In genomic region chr1:21283524-21283923, GRCh38 we compare ENCODE assay signal across 20 cellular contexts.
"Had no signal": no experiment of that assay in that cellular context is flagged by ENCODE, and none has a peak within 500 bp of the region (broad histone marks: within the 10 kb centered on the region; RNA-seq: fewer than 3 reads in every experiment).

No MANE protein-coding gene starts in this region.

- DNase-seq: activated CD4-positive, alpha-beta memory T cell treated with anti-CD3 and anti-CD28 coated beads for 36 hours; activated CD4-positive, alpha-beta T cell treated with anti-CD3 and anti-CD28 coated beads for 48 hours; adrenal gland; effector memory CD8-positive, alpha-beta T cell; heart left ventricle; islet precursor cell; left cardiac atrium; naive thymus-derived CD4-positive, alpha-beta T cell; stimulated activated CD4-positive, alpha-beta T cell treated with anti-CD3 and anti-CD28 coated beads, Interleukin-12 subunit alpha, Interleukin-12 subunit beta, amount 100 ng/mL, for 4 hours; stimulated activated CD4-positive, alpha-beta T cell treated with anti-CD3 and anti-CD28 coated beads, Interleukin-4, amount 100 ng/mL, for 4 hours; stomach; T-helper 2 cell had no signal

- H3K9me3 Mint-ChIP-seq: activated CD4-positive, alpha-beta memory T cell treated with anti-CD3 and anti-CD28 coated beads for 36 hours; central memory CD8-positive, alpha-beta T cell; effector memory CD8-positive, alpha-beta T cell had no signal

- H3K27ac Mint-ChIP-seq: activated naive CD8-positive, alpha-beta T cell; effector memory CD8-positive, alpha-beta T cell had no signal

- H3K4me3 ChIP-seq: adrenal gland, ascending aorta, dorsolateral prefrontal cortex, heart left ventricle, right atrium auricular region, stomach, suprapubic skin, tibial nerve had no signal

- H3K27me3 ChIP-seq: adrenal gland, ascending aorta, dorsolateral prefrontal cortex, heart left ventricle, right atrium auricular region, stomach, suprapubic skin, tibial nerve had no signal

- H3K9me3 ChIP-seq: adrenal gland, ascending aorta, heart left ventricle, right atrium auricular region, stomach, suprapubic skin, tibial nerve had no signal

- ATAC-seq: effector memory CD8-positive, alpha-beta T cell; heart left ventricle; left cardiac atrium; naive thymus-derived CD4-positive, alpha-beta T cell had no signal

- H3K27me3 Mint-ChIP-seq: activated CD4-positive, alpha-beta memory T cell treated with anti-CD3 and anti-CD28 coated beads for 36 hours; activated naive CD8-positive, alpha-beta T cell; central memory CD8-positive, alpha-beta T cell; effector memory CD8-positive, alpha-beta T cell; naive thymus-derived CD4-positive, alpha-beta T cell; progenitor cell of endocrine pancreas had no signal

- H3K4me3 Mint-ChIP-seq: activated CD4-positive, alpha-beta memory T cell treated with anti-CD3 and anti-CD28 coated beads for 36 hours; activated naive CD8-positive, alpha-beta T cell; central memory CD8-positive, alpha-beta T cell; effector memory CD8-positive, alpha-beta T cell had no signal

- H3K36me3 ChIP-seq: suprapubic skin had no signal
